10 cellular contexts compared by ENCODE assay signal in genomic region chr7:129530881-129531391, GRCh38. TPM values are rescaled to one million over a fixed set of nuclear protein-coding genes. Genes with fewer than 3 reads are reported as not detected.
DNase-seq lines count a peak whose midpoint lies in the region; ATAC-seq, FAIRE-seq and TF ChIP-seq lines count a peak whose summit lies in the region.
"Had no signal": no experiment of that assay in that cellular context is flagged by ENCODE, and none has a peak within 500 bp of the region (broad histone marks: within the 10 kb centered on the region; RNA-seq: fewer than 3 reads in every experiment).

No MANE protein-coding gene starts in this region.

- FAIRE-seq in small intestine (lab: Jason Lieb, UNC): no peak

- DNase-seq in HFF-Myc (ENCODE audit: extremely low read depth, low read depth) (peak; percentile 32), fibroblast of gingiva (ENCODE audit: low read depth) (peak; percentile 9), NCI-H524 treated with DMSO at 0.1 percent for 48 hours (lab: John Stamatoyannopoulos, UW) (no peak), lower lobe of right lung (no peak), small intestine (no peak)
- peak; percentile 3 to 45 for DNase-seq in activated CD4-positive, alpha-beta T cell treated with anti-CD3 and anti-CD28 coated beads, Interleukin-2, amount 50 U/mL, for 24 hours (ENCODE audit: low read depth in 1 of 2, low spot score in 1 of 2)
- DNase-seq in stimulated activated CD4-positive, alpha-beta T cell treated with anti-CD3 and anti-CD28 coated beads, Interleukin-4, amount 100 ng/mL, for 24 hours: peak; percentile 57
- DNase-seq in central memory CD4-positive, alpha-beta T cell: no peak
- DNase-seq: glutamatergic neuron, T-helper 17 cell had no signal

- WGBS in small intestine, 3 donors: 55 to 82% (median 67%) methylated on average over 3 of the region's 3 CpGs

- H3K27ac ChIP-seq in lower lobe of right lung: no peak overlapping the region
- H3K27ac ChIP-seq in small intestine (ENCODE audit: low read depth in 1 of 2, low read length in 1 of 2): no peak overlapping the region

- TF ChIP-seq CTCF in HFF-Myc (IDR thresholded peaks at IDR 0.05; ENCODE audit: low read depth, low read length, missing control alignments): no peak
- no peak for TF ChIP-seq CTCF in lower lobe of right lung (IDR thresholded peaks at IDR 0.05)

- H3K27me3 ChIP-seq in lower lobe of right lung (ENCODE audit: low read depth) (no peaks in the 10 kb centered on the region), small intestine (ENCODE audit: control insufficient read depth in 2 of 2, insufficient read depth in 2 of 2, low read length in 2 of 2) (no peaks in the 10 kb centered on the region)

- H3K9me3 ChIP-seq in lower lobe of right lung (no peaks in the 10 kb centered on the region), small intestine (ENCODE audit: control insufficient read depth, low read depth) (no peaks in the 10 kb centered on the region)

- H3K4me1 ChIP-seq in lower lobe of right lung: no peaks in the 10 kb centered on the region
- H3K4me1 ChIP-seq in small intestine (ENCODE audit: control insufficient read depth in 2 of 2, insufficient read depth in 1 of 2, low read depth in 1 of 2, low read length in 1 of 2): no peaks in the 10 kb centered on the region

- no peak for ATAC-seq in lower lobe of right lung
- ATAC-seq: T-helper 17 cell had no signal

- H3K4me3 ChIP-seq in HFF-Myc (replicated peaks; ENCODE audit: low read depth, low read length) (no peak overlapping the region), lower lobe of right lung (no peak overlapping the region), small intestine (ENCODE audit: low read depth in 1 of 2, low read length in 2 of 2) (no peak overlapping the region)

- intact Hi-C loops in lower lobe of right lung (cut with DNase I): no loop called here

- H3K36me3 ChIP-seq in lower lobe of right lung (no peaks in the 10 kb centered on the region), small intestine (ENCODE audit: control insufficient read depth in 2 of 2, insufficient read depth in 2 of 2, low read length in 2 of 2) (no peaks in the 10 kb centered on the region)

RNA-seq across cellular contexts. Expression of gene SMKR1, which starts 28.6 kb away (rescaled TPM):
- 1.1 TPM for total RNA-seq in lower lobe of right lung
- under 1 TPM in 1 of 3 donors, not detected in 2; 0.49 TPM for polyA plus RNA-seq in small intestine

Comparison
In these comparisons a context has a peak if more than half of its experiments do, and no peak if none do; other contexts are left out.
1. DNase-seq: peak in HFF-Myc (single experiment), activated CD4-positive, alpha-beta T cell treated with anti-CD3 and anti-CD28 coated beads, Interleukin-2, amount 50 U/mL, for 24 hours (2 of 2), fibroblast of gingiva (single experiment) and stimulated activated CD4-positive, alpha-beta T cell treated with anti-CD3 and anti-CD28 coated beads, Interleukin-4, amount 100 ng/mL, for 24 hours (single experiment); none in central memory CD4-positive, alpha-beta T cell (single experiment), NCI-H524 treated with DMSO at 0.1 percent for 48 hours (single experiment), lower lobe of right lung (single experiment) and small intestine (single experiment).